ENCODE assay signal across 1 cellular context in genomic region chr17:3687949-3688614, GRCh38.
TF ChIP-seq lines count a peak whose summit lies in the region.

No MANE protein-coding gene starts in this region.

TF ChIP-seq in HepG2, 621 proteins besides CTCF, POLR2A, EP300 and RAD21:
- no peak for TF ChIP-seq ZBTB14 (CRISPR knock-in tag; IDR thresholded peaks at IDR 0.05)
- no peak for TF ChIP-seq ARID3A (IDR thresholded peaks at IDR 0.05; ENCODE audit: low read depth, low read length)
- no peak for TF ChIP-seq ZFAT (CRISPR knock-in tag; conservative IDR thresholded peaks at IDR 0.05)
- TF ChIP-seq WIZ (CRISPR knock-in tag; IDR thresholded peaks at IDR 0.05): no peak
- no peak for TF ChIP-seq HHEX (CRISPR knock-in tag; IDR thresholded peaks at IDR 0.05)
- no peak for TF ChIP-seq SMAD3 (CRISPR knock-in tag; IDR thresholded peaks at IDR 0.05)
- no peak for TF ChIP-seq HDAC6 (IDR thresholded peaks at IDR 0.05; ENCODE audit: low read depth, low read length)
- TF ChIP-seq DZIP1 (CRISPR knock-in tag; IDR thresholded peaks at IDR 0.05): no peak
- no peak for TF ChIP-seq ZNF383 (CRISPR knock-in tag; IDR thresholded peaks at IDR 0.05; ENCODE audit: borderline replicate concordance)
- TF ChIP-seq ZNF558 (CRISPR knock-in tag; IDR thresholded peaks at IDR 0.05; ENCODE audit: borderline replicate concordance): no peak
- no peak for TF ChIP-seq CBFB (CRISPR knock-in tag; IDR thresholded peaks at IDR 0.05)
- TF ChIP-seq GMEB1 (CRISPR knock-in tag; IDR thresholded peaks at IDR 0.05; ENCODE audit: borderline replicate concordance): no peak
